Comparison of ENCODE assay signal across 1 cellular context in the genomic region with DNA sequence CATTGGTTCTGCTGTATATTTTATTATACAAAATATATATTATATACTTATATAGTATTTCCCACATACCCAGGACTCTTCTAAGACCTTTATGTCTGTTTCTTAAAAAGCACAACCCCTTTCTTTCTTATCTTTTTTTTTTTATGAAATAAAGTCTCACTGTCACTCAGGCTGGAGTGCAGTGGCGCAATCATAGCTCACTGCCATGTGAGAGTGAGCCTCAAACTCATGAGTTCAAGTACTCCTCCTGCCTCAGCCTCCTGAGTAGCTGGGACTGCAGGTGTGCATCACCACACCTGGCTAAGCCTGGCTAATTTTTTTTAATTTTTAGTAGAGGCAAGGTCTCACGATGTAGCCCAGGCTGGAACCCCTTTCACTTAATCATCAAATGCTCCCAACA.
TF ChIP-seq lines count a peak whose summit lies in the region.

No MANE protein-coding gene starts in this region.

TF ChIP-seq in K562, 482 proteins besides CTCF, POLR2A, EP300 and RAD21 (continued from another document):
- TF ChIP-seq, protein P1, sequence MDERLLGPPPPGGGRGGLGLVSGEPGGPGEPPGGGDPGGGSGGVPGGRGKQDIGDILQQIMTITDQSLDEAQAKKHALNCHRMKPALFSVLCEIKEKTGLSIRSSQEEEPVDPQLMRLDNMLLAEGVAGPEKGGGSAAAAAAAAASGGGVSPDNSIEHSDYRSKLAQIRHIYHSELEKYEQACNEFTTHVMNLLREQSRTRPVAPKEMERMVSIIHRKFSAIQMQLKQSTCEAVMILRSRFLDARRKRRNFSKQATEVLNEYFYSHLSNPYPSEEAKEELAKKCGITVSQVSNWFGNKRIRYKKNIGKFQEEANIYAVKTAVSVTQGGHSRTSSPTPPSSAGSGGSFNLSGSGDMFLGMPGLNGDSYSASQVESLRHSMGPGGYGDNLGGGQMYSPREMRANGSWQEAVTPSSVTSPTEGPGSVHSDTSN (CRISPR knock-in tag; IDR thresholded peaks at IDR 0.05; ENCODE audit: low read depth), result no peak
- TF ChIP-seq, protein P1 (tag; conservative IDR thresholded peaks at IDR 0.05; ENCODE audit: low read depth), result 0 out of 2 replicates have a peak, but pooled peaks have one; percentile 31
- TF ChIP-seq ZNF75A (CRISPR knock-in tag; IDR thresholded peaks at IDR 0.05), result no peak
- TF ChIP-seq, protein P2, sequence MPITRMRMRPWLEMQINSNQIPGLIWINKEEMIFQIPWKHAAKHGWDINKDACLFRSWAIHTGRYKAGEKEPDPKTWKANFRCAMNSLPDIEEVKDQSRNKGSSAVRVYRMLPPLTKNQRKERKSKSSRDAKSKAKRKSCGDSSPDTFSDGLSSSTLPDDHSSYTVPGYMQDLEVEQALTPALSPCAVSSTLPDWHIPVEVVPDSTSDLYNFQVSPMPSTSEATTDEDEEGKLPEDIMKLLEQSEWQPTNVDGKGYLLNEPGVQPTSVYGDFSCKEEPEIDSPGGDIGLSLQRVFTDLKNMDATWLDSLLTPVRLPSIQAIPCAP (CRISPR knock-in tag; IDR thresholded peaks at IDR 0.05; ENCODE audit: borderline replicate concordance), result no peak
- TF ChIP-seq NFATC3 (IDR thresholded peaks at IDR 0.05), result no peak
- TF ChIP-seq, protein P3, sequence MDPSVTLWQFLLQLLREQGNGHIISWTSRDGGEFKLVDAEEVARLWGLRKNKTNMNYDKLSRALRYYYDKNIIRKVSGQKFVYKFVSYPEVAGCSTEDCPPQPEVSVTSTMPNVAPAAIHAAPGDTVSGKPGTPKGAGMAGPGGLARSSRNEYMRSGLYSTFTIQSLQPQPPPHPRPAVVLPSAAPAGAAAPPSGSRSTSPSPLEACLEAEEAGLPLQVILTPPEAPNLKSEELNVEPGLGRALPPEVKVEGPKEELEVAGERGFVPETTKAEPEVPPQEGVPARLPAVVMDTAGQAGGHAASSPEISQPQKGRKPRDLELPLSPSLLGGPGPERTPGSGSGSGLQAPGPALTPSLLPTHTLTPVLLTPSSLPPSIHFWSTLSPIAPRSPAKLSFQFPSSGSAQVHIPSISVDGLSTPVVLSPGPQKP (CRISPR knock-in tag; IDR thresholded peaks at IDR 0.05), result no peak
- TF ChIP-seq ZNF212 (CRISPR knock-in tag; IDR thresholded peaks at IDR 0.05), result no peak
- TF ChIP-seq TBL1XR1 (IDR thresholded peaks at IDR 0.05; ENCODE audit: low read length in 2 of 2), result no peak
- TF ChIP-seq ELF1 (tag; IDR thresholded peaks at IDR 0.05), result no peak
- no peak for TF ChIP-seq SP1 (CRISPR knock-in tag; IDR thresholded peaks at IDR 0.05)
- TF ChIP-seq RB1 (IDR thresholded peaks at IDR 0.05; ENCODE audit: low read depth), result no peak
- no peak for TF ChIP-seq BRD9 (IDR thresholded peaks at IDR 0.05; ENCODE audit: low read depth, partially characterized antibody)
- no peak for TF ChIP-seq CBFA2T3 (IDR thresholded peaks at IDR 0.05)
- TF ChIP-seq CEBPG (CRISPR knock-in tag; IDR thresholded peaks at IDR 0.05), result no peak
- TF ChIP-seq CEBPG (tag; conservative IDR thresholded peaks at IDR 0.05 in 1 of 2, IDR thresholded peaks at IDR 0.05 in 1 of 2), result peak in 1 of 2 experiments; percentile 68; a peak in 2 of 4 replicates
- no peak for TF ChIP-seq ZC3H4 (CRISPR knock-in tag; IDR thresholded peaks at IDR 0.05; ENCODE audit: borderline replicate concordance)
- TF ChIP-seq, protein P4, sequence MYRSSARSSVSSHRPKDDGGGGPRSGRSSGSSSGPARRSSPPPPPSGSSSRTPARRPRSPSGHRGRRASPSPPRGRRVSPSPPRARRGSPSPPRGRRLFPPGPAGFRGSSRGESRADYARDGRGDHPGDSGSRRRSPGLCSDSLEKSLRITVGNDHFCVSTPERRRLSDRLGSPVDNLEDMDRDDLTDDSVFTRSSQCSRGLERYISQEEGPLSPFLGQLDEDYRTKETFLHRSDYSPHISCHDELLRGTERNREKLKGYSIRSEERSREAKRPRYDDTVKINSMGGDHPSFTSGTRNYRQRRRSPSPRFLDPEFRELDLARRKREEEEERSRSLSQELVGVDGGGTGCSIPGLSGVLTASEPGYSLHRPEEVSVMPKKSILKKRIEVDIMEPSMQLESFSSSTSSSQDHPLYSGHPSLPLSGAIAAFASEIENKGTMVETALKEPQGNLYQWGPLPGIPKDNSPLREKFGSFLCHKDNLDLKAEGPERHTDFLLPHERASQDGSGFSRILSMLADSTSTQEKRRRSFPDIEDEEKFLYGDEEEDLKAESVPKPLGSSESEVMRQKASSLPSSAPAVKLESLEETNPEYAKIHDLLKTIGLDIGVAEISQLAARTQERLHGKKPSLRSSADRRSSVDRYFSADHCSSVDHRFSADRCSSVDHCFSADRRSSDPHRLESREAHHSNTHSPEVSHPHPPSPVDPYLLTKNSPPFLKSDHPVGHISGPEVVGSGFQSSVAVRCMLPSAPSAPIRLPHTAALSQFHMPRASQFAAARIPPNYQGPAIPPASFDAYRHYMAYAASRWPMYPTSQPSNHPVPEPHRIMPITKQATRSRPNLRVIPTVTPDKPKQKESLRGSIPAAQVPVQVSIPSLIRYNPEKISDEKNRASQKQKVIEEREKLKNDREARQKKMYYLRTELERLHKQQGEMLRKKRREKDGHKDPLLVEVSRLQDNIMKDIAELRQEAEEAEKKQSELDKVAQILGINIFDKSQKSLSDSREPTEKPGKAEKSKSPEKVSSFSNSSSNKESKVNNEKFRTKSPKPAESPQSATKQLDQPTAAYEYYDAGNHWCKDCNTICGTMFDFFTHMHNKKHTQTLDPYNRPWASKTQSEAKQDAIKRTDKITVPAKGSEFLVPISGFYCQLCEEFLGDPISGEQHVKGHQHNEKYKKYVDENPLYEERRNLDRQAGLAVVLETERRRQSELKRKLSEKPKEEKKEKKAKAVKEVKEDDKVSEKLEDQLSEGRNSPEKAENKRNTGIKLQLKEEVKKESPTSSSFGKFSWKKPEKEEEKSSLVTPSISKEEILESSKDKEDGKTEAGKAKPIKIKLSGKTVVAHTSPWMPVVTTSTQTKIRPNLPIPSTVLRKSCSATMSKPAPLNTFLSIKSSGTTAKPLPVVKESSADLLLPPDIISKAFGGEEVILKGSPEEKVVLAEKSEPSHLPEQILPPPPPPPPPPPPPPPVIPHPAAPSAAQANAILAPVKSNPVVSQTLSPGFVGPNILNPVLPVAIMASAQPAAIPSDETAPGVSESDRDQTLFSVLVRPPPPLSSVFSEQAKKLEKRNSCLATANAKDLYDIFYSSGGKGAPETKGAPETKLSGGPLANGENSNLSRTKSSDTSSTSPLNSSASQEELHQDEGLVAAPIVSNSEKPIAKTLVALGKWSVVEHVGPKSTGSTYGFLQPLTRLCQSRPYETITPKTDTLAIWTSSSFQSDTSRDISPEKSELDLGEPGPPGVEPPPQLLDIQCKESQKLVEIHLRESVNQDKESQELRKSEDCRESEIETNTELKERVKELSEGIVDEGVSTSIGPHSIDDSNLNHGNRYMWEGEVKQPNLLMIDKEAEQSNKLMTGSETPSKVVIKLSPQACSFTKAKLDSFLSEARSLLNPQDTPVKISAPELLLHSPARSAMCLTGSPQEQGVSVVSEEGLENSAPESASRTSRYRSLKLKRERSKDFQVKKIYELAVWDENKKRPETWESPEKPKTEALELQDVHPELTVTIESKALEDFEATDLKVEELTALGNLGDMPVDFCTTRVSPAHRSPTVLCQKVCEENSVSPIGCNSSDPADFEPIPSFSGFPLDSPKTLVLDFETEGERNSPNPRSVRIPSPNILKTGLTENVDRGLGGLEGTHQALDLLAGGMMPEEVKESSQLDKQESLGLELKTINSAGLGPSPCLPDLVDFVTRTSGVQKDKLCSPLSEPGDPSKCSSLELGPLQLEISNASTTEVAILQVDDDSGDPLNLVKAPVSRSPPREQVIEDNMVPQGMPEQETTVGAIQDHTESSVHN (IDR thresholded peaks at IDR 0.05; ENCODE audit: borderline replicate concordance in 1 of 2, low read depth in 1 of 2), result no peak
- TF ChIP-seq, protein P5, sequence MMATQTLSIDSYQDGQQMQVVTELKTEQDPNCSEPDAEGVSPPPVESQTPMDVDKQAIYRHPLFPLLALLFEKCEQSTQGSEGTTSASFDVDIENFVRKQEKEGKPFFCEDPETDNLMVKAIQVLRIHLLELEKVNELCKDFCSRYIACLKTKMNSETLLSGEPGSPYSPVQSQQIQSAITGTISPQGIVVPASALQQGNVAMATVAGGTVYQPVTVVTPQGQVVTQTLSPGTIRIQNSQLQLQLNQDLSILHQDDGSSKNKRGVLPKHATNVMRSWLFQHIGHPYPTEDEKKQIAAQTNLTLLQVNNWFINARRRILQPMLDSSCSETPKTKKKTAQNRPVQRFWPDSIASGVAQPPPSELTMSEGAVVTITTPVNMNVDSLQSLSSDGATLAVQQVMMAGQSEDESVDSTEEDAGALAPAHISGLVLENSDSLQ (IDR thresholded peaks at IDR 0.05), result peak; percentile 58; the same call in 1 of the 2 replicates
- TF ChIP-seq SRSF3 (IDR thresholded peaks at IDR 0.05; ENCODE audit: insufficient read depth, low read length), result no peak
- TF ChIP-seq, protein P6, sequence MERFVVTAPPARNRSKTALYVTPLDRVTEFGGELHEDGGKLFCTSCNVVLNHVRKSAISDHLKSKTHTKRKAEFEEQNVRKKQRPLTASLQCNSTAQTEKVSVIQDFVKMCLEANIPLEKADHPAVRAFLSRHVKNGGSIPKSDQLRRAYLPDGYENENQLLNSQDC (CRISPR knock-in tag; IDR thresholded peaks at IDR 0.05), result no peak
